In the genomic region with DNA sequence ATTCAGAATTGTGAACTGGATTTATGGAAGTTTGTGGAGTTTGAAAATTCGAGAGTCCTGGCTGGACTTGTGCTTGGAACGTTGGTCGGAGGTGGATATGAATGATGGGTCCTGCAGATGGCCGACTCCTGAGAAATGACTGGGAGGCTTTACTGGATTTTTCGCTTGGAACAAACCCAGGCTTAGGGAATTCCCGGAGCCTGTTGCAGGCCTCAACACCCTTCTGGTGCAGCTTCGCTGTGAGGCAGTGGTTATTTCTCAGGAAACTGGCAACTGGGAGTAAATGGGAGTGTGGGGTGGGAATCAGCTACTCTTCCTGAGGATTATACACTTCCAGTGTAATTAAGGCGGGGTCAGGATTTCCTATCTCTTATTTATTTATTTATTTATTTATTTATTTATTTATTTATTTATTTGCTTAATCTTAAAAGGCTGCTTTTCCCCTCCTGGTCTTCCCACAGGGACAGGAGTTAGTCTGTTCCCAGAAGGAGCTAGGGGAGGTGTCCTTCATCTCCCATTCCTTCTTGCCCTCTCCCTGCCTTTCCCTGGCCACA, we compare ENCODE assay signal across 1 cellular context.
TF ChIP-seq lines count a peak whose summit lies in the region.

No MANE protein-coding gene starts in this region.

TF ChIP-seq in IMR-90, 13 proteins besides CTCF, POLR2A, EP300 and RAD21 (continued from another document):
- TF ChIP-seq BHLHE40 (IDR thresholded peaks at IDR 0.05; ENCODE audit: low read depth, low read length) (no peak), MXI1 (IDR thresholded peaks at IDR 0.05; ENCODE audit: borderline replicate concordance, low read depth, low read length) (no peak), SMC3 (IDR thresholded peaks at IDR 0.05; ENCODE audit: low read depth, low read length) (no peak), ELK1 (IDR thresholded peaks at IDR 0.05; ENCODE audit: borderline replicate concordance, low read depth, low read length) (no peak), MAZ (IDR thresholded peaks at IDR 0.05; ENCODE audit: borderline replicate concordance, low read depth, low read length) (no peak), MAFK (IDR thresholded peaks at IDR 0.05; ENCODE audit: low read depth, low read length) (no peak), RFX5 (IDR thresholded peaks at IDR 0.05; ENCODE audit: low read depth, low read length) (no peak)
TF ChIP-seq in IMR-90: peak in this region for 0.
